ENCODE assay signal across 14 cellular contexts in genomic region chr11:130585545-130585944, GRCh38.
A peak's percentile ranks its signal among the peaks of the same experiment; 100 is the strongest.
DNase-seq lines count a peak whose midpoint lies in the region; ATAC-seq and TF ChIP-seq lines count a peak whose summit lies in the region.
"Had no signal": no experiment of that assay in that cellular context is flagged by ENCODE, and none has a peak within 500 bp of the region (broad histone marks: within the 10 kb centered on the region; RNA-seq: fewer than 3 reads in every experiment).

No MANE protein-coding gene starts in this region.

- no peaks in the 10 kb centered on the region for H3K27me3 ChIP-seq in lower lobe of right lung (ENCODE audit: low read depth)
- H3K27me3 ChIP-seq: body of pancreas, heart left ventricle, left lung had no signal

- peak; percentile 25 for DNase-seq in A172 (ENCODE audit: low spot score)
- DNase-seq in LoVo (ENCODE audit: low spot score) = peak; percentile 4
- DNase-seq in coronary artery (ENCODE audit: low spot score) = peak; percentile 77
- DNase-seq in lower lobe of right lung = no peak
- DNase-seq in activated T-cell treated with anti-CD3 and anti-CD28 coated beads, Interleukin-2, amount 50 U/mL, for 48 hours = no peak
- no peak for DNase-seq in NCI-H510A treated with DMSO at 0.1 percent for 48 hours (lab: John Stamatoyannopoulos, UW)
- no peak for DNase-seq in KBM-7
- DNase-seq: activated effector memory CD4-positive, alpha-beta T cell treated with Interleukin-2 at 50 U/mL for 16 hours; body of pancreas; heart left ventricle; left lung; SHP77 treated with DMSO at 0.1 percent for 48 hours; stimulated activated naive CD8-positive, alpha-beta T cell treated with anti-CD3 and anti-CD28 coated beads, Interleukin-15, Interleukin-2, amounts not matched to agents 100 U/mL and 50 U/mL, for 24 hours had no signal

- ATAC-seq in lower lobe of right lung (no peak), HG02642 (IDR thresholded peaks at IDR 0.05; ENCODE audit: poor library complexity, unreplicated experiment) (no peak)
- ATAC-seq: body of pancreas; heart left ventricle; left lung; stimulated activated naive CD8-positive, alpha-beta T cell treated with anti-CD3 and anti-CD28 coated beads, Interleukin-15, Interleukin-2, amounts not matched to agents 100 U/mL and 50 U/mL, for 24 hours had no signal

- H3K27ac ChIP-seq in coronary artery (peak overlapping the region; percentile 33 to 72), lower lobe of right lung (peak overlapping the region; percentile 18)
- H3K27ac ChIP-seq: body of pancreas, heart left ventricle, left lung had no signal

- H3K4me3 ChIP-seq in coronary artery = no peak overlapping the region
- H3K4me3 ChIP-seq in lower lobe of right lung = no peak overlapping the region
- H3K4me3 ChIP-seq: body of pancreas, heart left ventricle, left lung had no signal

- H3K4me1 ChIP-seq in lower lobe of right lung = no peaks in the 10 kb centered on the region
- H3K4me1 ChIP-seq: body of pancreas, left lung had no signal

- in situ Hi-C loops in KBM-7 (cut with MboI; ENCODE audit: low pct_unique_long_range_greater_than_20kb, low sequenced_read_pairs) = no loop called here

- H3K36me3 ChIP-seq in lower lobe of right lung = no peaks in the 10 kb centered on the region
- H3K36me3 ChIP-seq: heart left ventricle, left lung had no signal

- H3K9me3 ChIP-seq in lower lobe of right lung = no peaks in the 10 kb centered on the region
- H3K9me3 ChIP-seq: body of pancreas had no signal

- intact Hi-C loops in lower lobe of right lung (cut with DNase I) = no loop called here

- TF ChIP-seq CTCF in coronary artery (IDR thresholded peaks at IDR 0.05) = no peak
- no peak for TF ChIP-seq CTCF in lower lobe of right lung (IDR thresholded peaks at IDR 0.05)

Comparison
In these comparisons a context has a peak if more than half of its experiments do, and no peak if none do; other contexts are left out.
1. DNase-seq: peak in A172 (single experiment), LoVo (single experiment) and coronary artery (single experiment); none in lower lobe of right lung (single experiment), activated T-cell treated with anti-CD3 and anti-CD28 coated beads, Interleukin-2, amount 50 U/mL, for 48 hours (0 of 2), NCI-H510A treated with DMSO at 0.1 percent for 48 hours (single experiment) and KBM-7 (single experiment).